ENCODE assay signal across 2 cellular contexts in genomic region chr17:81705518-81706231, GRCh38.
TF ChIP-seq lines count a peak whose summit lies in the region.

No MANE protein-coding gene starts in this region.

TF ChIP-seq in GM12891, 5 proteins besides CTCF, POLR2A, EP300 and RAD21:
- TF ChIP-seq POLR2AphosphoS5 (IDR thresholded peaks at IDR 0.05; ENCODE audit: low read depth, low read length) (0 out of 2 replicates have a peak, but pooled peaks have one; percentile 33), PAX5 (IDR thresholded peaks at IDR 0.05; ENCODE audit: insufficient read depth, low read length, severe bottlenecking) (no peak)

TF ChIP-seq in HepG2, 621 proteins besides CTCF, POLR2A, EP300 and RAD21:
- TF ChIP-seq IRX3 (CRISPR knock-in tag; IDR thresholded peaks at IDR 0.05; ENCODE audit: borderline replicate concordance, low read depth) (no peak), STAG1 (CRISPR knock-in tag; IDR thresholded peaks at IDR 0.05) (no peak), ATAD3A (CRISPR knock-in tag; IDR thresholded peaks at IDR 0.05) (no peak), RBM22 (optimal IDR thresholded peaks at IDR 0.05; ENCODE audit: low read length) (peak; percentile 92), ATF4 (CRISPR knock-in tag; IDR thresholded peaks at IDR 0.05) (no peak), GFI1 (CRISPR knock-in tag; IDR thresholded peaks at IDR 0.05; ENCODE audit: borderline replicate concordance) (no peak), ZNF362 (CRISPR knock-in tag; IDR thresholded peaks at IDR 0.05; ENCODE audit: borderline replicate concordance) (no peak), PRDM10 (CRISPR knock-in tag; IDR thresholded peaks at IDR 0.05; ENCODE audit: low read depth) (no peak), GMEB2 (CRISPR knock-in tag; IDR thresholded peaks at IDR 0.05; ENCODE audit: low read depth) (no peak), MTA3 (CRISPR knock-in tag; IDR thresholded peaks at IDR 0.05) (no peak), ZNF773 (CRISPR knock-in tag; IDR thresholded peaks at IDR 0.05; ENCODE audit: borderline replicate concordance) (no peak), NR2F1 (CRISPR knock-in tag; IDR thresholded peaks at IDR 0.05) (no peak), ZNF597 (CRISPR knock-in tag; IDR thresholded peaks at IDR 0.05) (no peak), CAMTA2 (CRISPR knock-in tag; IDR thresholded peaks at IDR 0.05; ENCODE audit: borderline replicate concordance) (no peak), ZNF414 (CRISPR knock-in tag; IDR thresholded peaks at IDR 0.05) (no peak), ZNF737 (CRISPR knock-in tag; IDR thresholded peaks at IDR 0.05; ENCODE audit: borderline replicate concordance) (no peak), CBX5 (CRISPR knock-in tag; IDR thresholded peaks at IDR 0.05; ENCODE audit: borderline replicate concordance) (no peak), PRMT3 (CRISPR knock-in tag; IDR thresholded peaks at IDR 0.05; ENCODE audit: borderline replicate concordance, low read depth) (no peak), AGO2 (optimal IDR thresholded peaks at IDR 0.05; ENCODE audit: low read depth, low read length) (peak; percentile 59), ZNF280B (CRISPR knock-in tag; IDR thresholded peaks at IDR 0.05; ENCODE audit: borderline replicate concordance) (peak; percentile 49; the same call in 1 of the 2 replicates), HNF1B (CRISPR knock-in tag; IDR thresholded peaks at IDR 0.05) (no peak), RBAK (CRISPR knock-in tag; IDR thresholded peaks at IDR 0.05) (0 out of 2 replicates have a peak, but pooled peaks have one; percentile 23), SKI (IDR thresholded peaks at IDR 0.05; ENCODE audit: partially characterized antibody) (no peak), CHD2 (IDR thresholded peaks at IDR 0.05; ENCODE audit: low read depth, low read length) (no peak), NCOR1 (IDR thresholded peaks at IDR 0.05; ENCODE audit: borderline replicate concordance, low read length) (no peak), ZNF253 (CRISPR knock-in tag; IDR thresholded peaks at IDR 0.05; ENCODE audit: borderline replicate concordance) (no peak), NRL (CRISPR knock-in tag; IDR thresholded peaks at IDR 0.05; ENCODE audit: borderline replicate concordance) (0 out of 2 replicates have a peak, but pooled peaks have one; percentile 71), KMT2B (CRISPR knock-in tag; IDR thresholded peaks at IDR 0.05) (no peak), TRIM24 (CRISPR knock-in tag; IDR thresholded peaks at IDR 0.05) (no peak), ZNF180 (CRISPR knock-in tag; IDR thresholded peaks at IDR 0.05; ENCODE audit: borderline replicate concordance, low read depth) (no peak), ZFP37 (CRISPR knock-in tag; IDR thresholded peaks at IDR 0.05; ENCODE audit: borderline replicate concordance) (no peak), ETV6 (CRISPR knock-in tag; conservative IDR thresholded peaks at IDR 0.05) (no peak), RBFOX2 (IDR thresholded peaks at IDR 0.05; ENCODE audit: low read depth, low read length) (peak; percentile 66), TP53 (CRISPR knock-in tag; conservative IDR thresholded peaks at IDR 0.05) (no peak), ZBTB26 (CRISPR knock-in tag; IDR thresholded peaks at IDR 0.05; ENCODE audit: borderline replicate concordance) (no peak)
